31 cellular contexts compared by ENCODE assay signal in the genomic region with DNA sequence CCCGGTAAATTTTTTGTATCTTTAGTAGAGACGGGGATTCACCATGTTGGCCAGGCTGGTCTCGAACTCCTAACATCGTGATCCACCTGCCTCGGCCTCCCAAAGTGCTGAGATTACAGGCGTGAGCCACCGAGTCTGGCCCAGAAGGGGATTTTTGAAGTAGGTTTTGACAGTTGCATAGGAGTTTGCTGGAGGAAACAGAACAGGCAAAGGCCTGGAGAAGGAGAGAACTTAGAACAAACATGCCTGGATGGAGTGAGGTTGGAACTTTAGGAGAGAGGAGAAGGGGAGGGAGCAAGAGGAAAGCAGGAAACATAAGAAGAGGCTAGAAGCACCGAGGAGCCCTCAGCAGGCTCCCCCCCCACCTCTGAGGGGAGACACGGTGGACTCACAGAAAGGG. TPM values are rescaled to one million over a fixed set of nuclear protein-coding genes. Genes with fewer than 3 reads are reported as not detected.
"Had no signal": no experiment of that assay in that cellular context is flagged by ENCODE, and none has a peak within 500 bp of the region (broad histone marks: within the 10 kb centered on the region; RNA-seq: fewer than 3 reads in every experiment).

No MANE protein-coding gene starts in this region.

- DNase-seq: activated CD4-positive, alpha-beta memory T cell treated with anti-CD3 and anti-CD28 coated beads, Interleukin-2, amount 10 ng/mL, durations not matched to agents 7 days and 5 days; activated CD4-positive, alpha-beta T cell treated with anti-CD3 and anti-CD28 coated beads, Interleukin-2, amount 10 ng/mL, durations not matched to agents 7 days and 5 days; activated CD4-positive, CD25-positive, alpha-beta regulatory T cell treated with anti-CD3 and anti-CD28 coated beads, Interleukin-2, amount 50 U/mL, for 72 hours; activated CD8-positive, alpha-beta memory T cell treated with anti-CD3 and anti-CD28 coated beads, Interleukin-2, amount 50 U/mL, for 48 hours; activated gamma-delta T cell treated with Interleukin-2 at 50 U/mL for 16 hours; activated naive CD4-positive, alpha-beta T cell treated with anti-CD3 and anti-CD28 coated beads, Interleukin-2, amount 50 U/mL, for 16 hours; activated naive CD8-positive, alpha-beta T cell treated with anti-CD3 and anti-CD28 coated beads, Interleukin-2, amount 50 U/mL, for 24 hours; activated T-cell treated with anti-CD3 and anti-CD28 coated beads, Interleukin-2, amount 50 U/mL, for 24 hours; amygdala; central memory CD4-positive, alpha-beta T cell; hippocampal formation; kidney; left colon; mammary epithelial cell; natural killer cell; nucleus accumbens; right cardiac atrium; spleen; stimulated activated naive CD4-positive, alpha-beta T cell treated with Interleukin-2 at 50 U/mL for 16 hours; SW 1271; T1000; transverse colon; WERI-Rb-1 had no signal

- H3K27ac Mint-ChIP-seq: activated CD4-positive, alpha-beta memory T cell treated with anti-CD3 and anti-CD28 coated beads, Interleukin-2, amount 10 ng/mL, durations not matched to agents 7 days and 5 days; activated CD4-positive, alpha-beta T cell treated with anti-CD3 and anti-CD28 coated beads, Interleukin-2, amount 10 ng/mL, durations not matched to agents 7 days and 5 days; activated naive CD8-positive, alpha-beta T cell treated with anti-CD3 and anti-CD28 coated beads, Interleukin-2, amount 50 U/mL, for 24 hours; activated T-cell treated with anti-CD3 and anti-CD28 coated beads, Interleukin-2, amount 50 U/mL, for 24 hours; activated T-helper 17 cell treated with anti-CD3 and anti-CD28 coated beads, Interleukin-2, amount 50 U/mL, for 72 hours; natural killer cell; T-helper 1 cell treated with Interleukin-12 subunit alpha and Interleukin-12 subunit beta and Interleukin-4 antibody, amounts not matched to agents 30 μg/mL and 1 μg/mL, for 36 hours had no signal

- H3K4me3 Mint-ChIP-seq: activated CD4-positive, alpha-beta memory T cell treated with anti-CD3 and anti-CD28 coated beads, Interleukin-2, amount 10 ng/mL, durations not matched to agents 7 days and 5 days; activated CD4-positive, alpha-beta T cell treated with anti-CD3 and anti-CD28 coated beads, Interleukin-2, amount 10 ng/mL, durations not matched to agents 7 days and 5 days; activated naive CD8-positive, alpha-beta T cell treated with anti-CD3 and anti-CD28 coated beads, Interleukin-2, amount 50 U/mL, for 24 hours; activated T-cell treated with anti-CD3 and anti-CD28 coated beads, Interleukin-2, amount 50 U/mL, for 24 hours; activated T-helper 17 cell treated with anti-CD3 and anti-CD28 coated beads, Interleukin-2, amount 50 U/mL, for 72 hours; natural killer cell; T-helper 1 cell treated with Interleukin-12 subunit alpha and Interleukin-12 subunit beta and Interleukin-4 antibody, amounts not matched to agents 30 μg/mL and 1 μg/mL, for 36 hours had no signal

- H3K79me2 ChIP-seq: parathyroid adenoma had no signal

- H3K9ac ChIP-seq: parathyroid adenoma had no signal

- H3K4me1 Mint-ChIP-seq: activated T-helper 17 cell treated with anti-CD3 and anti-CD28 coated beads, Interleukin-2, amount 50 U/mL, for 72 hours had no signal

- H3K36me3 ChIP-seq: gastroesophageal sphincter, spleen, transverse colon, WERI-Rb-1 had no signal

- H2AFZ ChIP-seq: parathyroid adenoma had no signal

- H3K9me3 ChIP-seq: gastroesophageal sphincter, spleen, transverse colon had no signal

- H3K4me1 ChIP-seq: parathyroid adenoma had no signal

- H3K4me3 ChIP-seq: gastroesophageal sphincter, spleen, transverse colon had no signal

- H3K27ac ChIP-seq: gastroesophageal sphincter, parathyroid adenoma, spleen, transverse colon, WERI-Rb-1 had no signal

- H3K36me3 Mint-ChIP-seq: natural killer cell had no signal

- H3K9me3 Mint-ChIP-seq: activated CD4-positive, alpha-beta memory T cell treated with anti-CD3 and anti-CD28 coated beads, Interleukin-2, amount 10 ng/mL, durations not matched to agents 7 days and 5 days; activated CD4-positive, alpha-beta T cell treated with anti-CD3 and anti-CD28 coated beads, Interleukin-2, amount 10 ng/mL, durations not matched to agents 7 days and 5 days; activated naive CD8-positive, alpha-beta T cell treated with anti-CD3 and anti-CD28 coated beads, Interleukin-2, amount 50 U/mL, for 24 hours; activated T-cell treated with anti-CD3 and anti-CD28 coated beads, Interleukin-2, amount 50 U/mL, for 24 hours; activated T-helper 17 cell treated with anti-CD3 and anti-CD28 coated beads, Interleukin-2, amount 50 U/mL, for 72 hours; natural killer cell; T-helper 1 cell treated with Interleukin-12 subunit alpha and Interleukin-12 subunit beta and Interleukin-4 antibody, amounts not matched to agents 30 μg/mL and 1 μg/mL, for 36 hours had no signal

- FAIRE-seq: endothelial cell of umbilical vein, kidney, urothelium cell line had no signal

- ATAC-seq: activated naive CD8-positive, alpha-beta T cell treated with anti-CD3 and anti-CD28 coated beads, Interleukin-2, amount 50 U/mL, for 24 hours; activated T-helper 17 cell treated with anti-CD3 and anti-CD28 coated beads, Interleukin-2, amount 50 U/mL, for 72 hours; gastroesophageal sphincter; left colon; natural killer cell; right cardiac atrium had no signal

RNA-seq across cellular contexts. Expression of a gene that starts 1.6 kb away (rescaled TPM):
- total RNA-seq: activated CD4-positive, alpha-beta memory T cell treated with anti-CD3 and anti-CD28 coated beads, Interleukin-2, amount 10 ng/mL, durations not matched to agents 7 days and 5 days; activated CD4-positive, alpha-beta T cell treated with anti-CD3 and anti-CD28 coated beads, Interleukin-2, amount 10 ng/mL, durations not matched to agents 7 days and 5 days; endothelial cell of umbilical vein; fibroblast of villous mesenchyme; left colon; right cardiac atrium; spleen; transverse colon had no signal
- polyA plus RNA-seq: endothelial cell of umbilical vein, fibroblast of lung, mammary epithelial cell, right cardiac atrium had no signal
